In the genomic region with DNA sequence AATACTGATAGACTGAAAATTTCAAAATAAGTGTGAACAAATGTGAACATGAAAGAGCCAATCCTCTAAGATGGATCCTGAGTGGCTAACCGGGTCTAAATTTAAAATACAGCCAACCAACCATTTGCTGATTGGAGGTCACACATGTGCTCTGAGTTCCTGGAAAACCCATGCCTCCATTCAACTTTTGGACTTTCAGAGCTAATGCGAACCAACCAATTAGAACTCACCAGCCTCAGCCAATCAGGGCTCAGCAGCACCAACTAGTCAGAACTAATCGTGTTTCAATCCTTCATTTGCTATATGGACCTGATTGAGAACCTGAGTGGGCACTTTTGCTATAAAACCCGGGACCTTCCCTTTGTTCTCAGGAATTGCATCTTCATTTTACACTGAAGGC, we compare ENCODE assay signal across 21 cellular contexts.
DNase-seq lines count a peak whose midpoint lies in the region; ATAC-seq, FAIRE-seq and TF ChIP-seq lines count a peak whose summit lies in the region.
"Had no signal": no experiment of that assay in that cellular context is flagged by ENCODE, and none has a peak within 500 bp of the region (broad histone marks: within the 10 kb centered on the region; RNA-seq: fewer than 3 reads in every experiment).

No MANE protein-coding gene starts in this region.

- no peak for TF ChIP-seq CTCF in keratinocyte (optimal IDR thresholded peaks at IDR 0.05 in 1 of 3, IDR thresholded peaks at IDR 0.05 in 1 of 3, conservative IDR thresholded peaks at IDR 0.05 in 1 of 3; ENCODE audit: extremely low read depth in 1 of 3, insufficient read depth in 2 of 3, low read length in 3 of 3)
- no peak for TF ChIP-seq CTCF in stomach (IDR thresholded peaks at IDR 0.05)
- TF ChIP-seq CTCF in Peyer's patch (IDR thresholded peaks at IDR 0.05) = no peak
- TF ChIP-seq CTCF in suprapubic skin (IDR thresholded peaks at IDR 0.05) = no peak

- intact Hi-C loops in stomach (cut with DNase I; ENCODE audit: low total_unique reads) = no loop called here

- dilution Hi-C loops in keratinocyte (cut with MboI; ENCODE audit: extremely low pct_ligation_motif_present, low sequenced_read_pairs) = no loop called here

- H3K27ac ChIP-seq in GM23248 = peak overlapping the region; percentile 58
- H3K27ac ChIP-seq in keratinocyte (ENCODE audit: control insufficient read depth, insufficient read depth, low read length) = peak overlapping the region; percentile 23
- peak overlapping the region in 4 of 5 donors; percentile 42 to 81 (median 71) for H3K27ac ChIP-seq in stomach
- H3K27ac ChIP-seq in Peyer's patch = no peak overlapping the region
- no peak overlapping the region for H3K27ac ChIP-seq in suprapubic skin
- H3K27ac ChIP-seq: BLaER1, foreskin keratinocyte had no signal

- H3F3A ChIP-seq in GM23248 (ENCODE audit: insufficient read depth) = peaks cover 29% of the 10 kb centered on the region

- no peak for FAIRE-seq in keratinocyte (lab: Jason Lieb, UNC)
- FAIRE-seq: GM12891 had no signal

- 50 to 52% methylated on average over 4 of the region's 4 CpGs for WGBS in GM23248 (ENCODE audit: low coverage in 1 of 2, low lambda C conversion rate in 2 of 2, missing lambda C conversion rate in 2 of 2), 2 experiments
- 68 to 88% (median 83%) methylated on average over 4 of the region's 4 CpGs for WGBS in stomach, 5 donors
- 71% methylated on average over 4 of the region's 4 CpGs for WGBS in suprapubic skin

- no peaks in the 10 kb centered on the region for H3K36me3 Mint-ChIP-seq in activated T-cell treated with anti-CD3 and anti-CD28 coated beads, Interleukin-2, amount 50 U/mL, for 72 hours (ENCODE audit: insufficient read depth in 2 of 2)
- H3K36me3 Mint-ChIP-seq: activated naive CD4-positive, alpha-beta T cell treated with anti-CD3 and anti-CD28 coated beads, Interleukin-2, amount 50 U/mL, for 72 hours; mesothelial cell of epicardium; natural killer cell had no signal

- H3K4me3 Mint-ChIP-seq in activated T-cell treated with anti-CD3 and anti-CD28 coated beads, Interleukin-2, amount 50 U/mL, for 72 hours = no peak overlapping the region
- H3K4me3 Mint-ChIP-seq: activated T-helper 17 cell treated with anti-CD3 and anti-CD28 coated beads, Interleukin-2, amount 50 U/mL, for 72 hours; mesothelial cell of epicardium; natural killer cell; type B pancreatic cell had no signal

- peaks cover 22% of the 10 kb centered on the region for H3K4me1 ChIP-seq in GM23248 (ENCODE audit: insufficient read depth)
- H3K4me1 ChIP-seq in keratinocyte (ENCODE audit: control insufficient read depth, extremely low read depth, insufficient read depth, low read length) = no peaks in the 10 kb centered on the region
- H3K4me1 ChIP-seq in stomach = peaks cover 16 to 54% (median 33%) of the 10 kb centered on the region in 4 donors
- no peaks in the 10 kb centered on the region for H3K4me1 ChIP-seq in Peyer's patch
- peaks cover 19% of the 10 kb centered on the region for H3K4me1 ChIP-seq in suprapubic skin
- H3K4me1 ChIP-seq: BLaER1 had no signal

- H3K27ac Mint-ChIP-seq in activated T-cell treated with anti-CD3 and anti-CD28 coated beads, Interleukin-2, amount 50 U/mL, for 72 hours = no peak overlapping the region
- H3K27ac Mint-ChIP-seq: activated naive CD4-positive, alpha-beta T cell treated with anti-CD3 and anti-CD28 coated beads, Interleukin-2, amount 50 U/mL, for 72 hours; activated T-helper 17 cell treated with anti-CD3 and anti-CD28 coated beads, Interleukin-2, amount 50 U/mL, for 72 hours; mesothelial cell of epicardium; natural killer cell; type B pancreatic cell had no signal

- peak; percentile 1; the same call in 1 of the 3 replicates for ATAC-seq in SK-N-SH treated with all-trans-retinoic acid at 6 μM for 48 hours
- no peak for ATAC-seq in activated T-cell treated with anti-CD3 and anti-CD28 coated beads, Interleukin-2, amount 50 U/mL, for 72 hours (replicated peaks in 1 of 2)
- ATAC-seq: natural killer cell had no signal

- H3K9ac ChIP-seq in GM23248 (no peak overlapping the region), keratinocyte (ENCODE audit: control insufficient read depth, extremely low read depth, insufficient read depth, low read length) (no peak overlapping the region)
- H3K9ac ChIP-seq: BLaER1 had no signal

- H3K4me1 Mint-ChIP-seq in activated T-cell treated with anti-CD3 and anti-CD28 coated beads, Interleukin-2, amount 50 U/mL, for 72 hours (ENCODE audit: low read depth) = peaks cover 7% of the 10 kb centered on the region
- H3K4me1 Mint-ChIP-seq: activated T-helper 17 cell treated with anti-CD3 and anti-CD28 coated beads, Interleukin-2, amount 50 U/mL, for 72 hours; natural killer cell had no signal

- TF ChIP-seq POLR2A in stomach (IDR thresholded peaks at IDR 0.05) = no peak
- no peak for TF ChIP-seq POLR2A in Peyer's patch (IDR thresholded peaks at IDR 0.05)
- TF ChIP-seq POLR2A in suprapubic skin (IDR thresholded peaks at IDR 0.05) = no peak

- TF ChIP-seq EP300 in stomach (IDR thresholded peaks at IDR 0.05) = no peak
- no peak for TF ChIP-seq EP300 in suprapubic skin (IDR thresholded peaks at IDR 0.05)

- H3K27me3 ChIP-seq in GM23248 (replicated peaks; ENCODE audit: insufficient read depth) (no peaks in the 10 kb centered on the region), keratinocyte (ENCODE audit: control insufficient read depth, extremely low read depth, insufficient read depth, low read length) (no peaks in the 10 kb centered on the region), stomach (no peaks in the 10 kb centered on the region), Peyer's patch (no peaks in the 10 kb centered on the region), suprapubic skin (no peaks in the 10 kb centered on the region)
- H3K27me3 ChIP-seq: BLaER1, foreskin keratinocyte had no signal

- no peaks in the 10 kb centered on the region for H3K36me3 ChIP-seq in GM23248 (ENCODE audit: low read depth)
- H3K36me3 ChIP-seq in keratinocyte (ENCODE audit: control insufficient read depth in 2 of 2, extremely low read depth in 1 of 2, insufficient read depth in 2 of 2, low read length in 2 of 2) = no peaks in the 10 kb centered on the region
- H3K36me3 ChIP-seq in stomach = no peaks in the 10 kb centered on the region
- no peaks in the 10 kb centered on the region for H3K36me3 ChIP-seq in Peyer's patch
- no peaks in the 10 kb centered on the region for H3K36me3 ChIP-seq in suprapubic skin
- H3K36me3 ChIP-seq: BLaER1 had no signal

- H3K9me2 ChIP-seq in GM23248 (ENCODE audit: insufficient read depth) = no peaks in the 10 kb centered on the region

- DNase-seq in GM23248 = no peak
- DNase-seq in keratinocyte (ENCODE audit: low read depth, low spot score) = no peak
- DNase-seq in stomach = no peak
- no peak for DNase-seq in Peyer's patch
- DNase-seq in suprapubic skin (ENCODE audit: low spot score in 2 of 2) = no peak
- DNase-seq in NCI-H345 (lab: John Stamatoyannopoulos, UW) = no peak
- DNase-seq in activated T-cell treated with anti-CD3 and anti-CD28 coated beads, Interleukin-2, amount 50 U/mL, for 72 hours = no peak
- DNase-seq: activated CD8-positive, alpha-beta memory T cell treated with anti-CD3 and anti-CD28 coated beads, Interleukin-2, amount 50 U/mL, for 4 hours; effector CD4-positive, alpha-beta T cell; natural killer cell; NCI-H1105; NCI-H1930; stimulated activated naive CD4-positive, alpha-beta T cell treated with Interleukin-2 at 50 U/mL for 16 hours had no signal

- H2AFZ ChIP-seq in GM23248 (peak overlapping the region; percentile 14; the same call in 1 of the 2 replicates), keratinocyte (ENCODE audit: control insufficient read depth, low read length) (no peak overlapping the region)

- H3K27me3 Mint-ChIP-seq in activated T-cell treated with anti-CD3 and anti-CD28 coated beads, Interleukin-2, amount 50 U/mL, for 72 hours (ENCODE audit: low read depth) = peaks cover 5% of the 10 kb centered on the region
- H3K27me3 Mint-ChIP-seq: type B pancreatic cell had no signal

- H3K4me3 ChIP-seq in GM23248 (no peak overlapping the region), keratinocyte (ENCODE audit: control insufficient read depth in 2 of 3, extremely low read depth in 1 of 3, insufficient read depth in 2 of 3, low read depth in 1 of 3, low read length in 3 of 3) (no peak overlapping the region), stomach (no peak overlapping the region), Peyer's patch (no peak overlapping the region), suprapubic skin (no peak overlapping the region)
- H3K4me3 ChIP-seq: BLaER1 had no signal

- H3K79me2 ChIP-seq in GM23248 (ENCODE audit: insufficient read depth) (no peaks in the 10 kb centered on the region), keratinocyte (ENCODE audit: control insufficient read depth, insufficient read depth, low read length) (no peaks in the 10 kb centered on the region)

- H3K9me3 ChIP-seq in GM23248 (ENCODE audit: low read depth) (no peaks in the 10 kb centered on the region), keratinocyte (ENCODE audit: control insufficient read depth, low read depth, low read length) (no peaks in the 10 kb centered on the region), stomach (no peaks in the 10 kb centered on the region), Peyer's patch (no peaks in the 10 kb centered on the region), suprapubic skin (no peaks in the 10 kb centered on the region)
- H3K9me3 ChIP-seq: BLaER1 had no signal

- H4K20me1 ChIP-seq in GM23248 (ENCODE audit: insufficient read depth) (no peaks in the 10 kb centered on the region), keratinocyte (ENCODE audit: control insufficient read depth, extremely low read depth, insufficient read depth, low read length) (no peaks in the 10 kb centered on the region)
- H4K20me1 ChIP-seq: BLaER1 had no signal

- H3K4me2 ChIP-seq in GM23248 (ENCODE audit: unreplicated experiment) (peak overlapping the region; percentile 69), keratinocyte (ENCODE audit: control insufficient read depth, extremely low read depth, insufficient read depth, low read depth, low read length) (no peak overlapping the region)
- H3K4me2 ChIP-seq: BLaER1 had no signal

- in situ Hi-C loops in GM23248 (cut with MboI) = no loop called here

- H3K9me3 Mint-ChIP-seq in activated T-cell treated with anti-CD3 and anti-CD28 coated beads, Interleukin-2, amount 50 U/mL, for 72 hours = no peaks in the 10 kb centered on the region
- H3K9me3 Mint-ChIP-seq: activated naive CD4-positive, alpha-beta T cell treated with anti-CD3 and anti-CD28 coated beads, Interleukin-2, amount 50 U/mL, for 72 hours; activated T-helper 17 cell treated with anti-CD3 and anti-CD28 coated beads, Interleukin-2, amount 50 U/mL, for 72 hours; mesothelial cell of epicardium; natural killer cell; type B pancreatic cell had no signal

- no peaks in the 10 kb centered on the region for H3K9me1 ChIP-seq in keratinocyte (ENCODE audit: control insufficient read depth, extremely low read depth, insufficient read depth, low read length)

TF ChIP-seq in SK-N-SH treated with all-trans-retinoic acid at 6 μM for 48 hours, 23 proteins besides CTCF, POLR2A, EP300 and RAD21:
- TF ChIP-seq SNAI2 (CRISPR knock-in tag; IDR thresholded peaks at IDR 0.05) = 0 out of 2 replicates have a peak, but pooled peaks have one; percentile 30
- no peak for TF ChIP-seq ZNF565 (CRISPR knock-in tag; conservative IDR thresholded peaks at IDR 0.05; ENCODE audit: low read depth)

Comparison
In these comparisons a context has a peak if more than half of its experiments do, and no peak if none do; other contexts are left out.
1. H3K27ac ChIP-seq: peak in GM23248 (single experiment), keratinocyte (single experiment) and stomach (4 of 5); none in Peyer's patch (0 of 4) and suprapubic skin (single experiment).